In the genomic region with DNA sequence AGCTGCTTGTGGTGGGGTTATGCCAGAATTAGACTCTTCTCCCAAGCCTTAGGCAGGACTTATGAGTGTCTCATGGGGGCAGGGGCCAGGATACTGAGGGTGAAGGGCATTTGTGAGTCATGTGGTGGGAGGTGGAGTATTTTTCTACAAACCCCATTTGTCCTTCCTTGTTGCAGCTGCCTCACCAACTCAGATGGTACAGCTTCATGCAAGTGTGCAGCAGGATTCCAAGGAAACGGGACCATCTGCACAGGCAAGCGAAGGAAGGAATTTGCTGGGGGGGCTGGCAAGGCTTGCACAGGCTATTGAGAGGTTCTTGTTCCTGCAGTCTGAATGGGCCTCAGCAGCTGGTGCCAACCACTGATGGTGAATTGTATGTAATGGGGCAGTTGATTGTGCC, we compare ENCODE assay signal across 33 cellular contexts.
"Had no signal": no experiment of that assay in that cellular context is flagged by ENCODE, and none has a peak within 500 bp of the region (broad histone marks: within the 10 kb centered on the region; RNA-seq: fewer than 3 reads in every experiment).

No MANE protein-coding gene starts in this region.

- H3K9me3 Mint-ChIP-seq: activated T-helper 2 cell treated with anti-CD3 and anti-CD28 coated beads, Interferon-gamma antibody, Interleukin-2, Interleukin-4, amounts not matched to agents 10 μg/mL and 5 μg/mL and 100 μg/mL, durations not matched to agents 14 hours and 24 hours and 36 hours; stimulated activated naive B cell treated with anti-CD40 and anti-IgM and Interleukin-4, amounts not matched to agents 10 μg/mL and 1 μg/mL and 100 μg/mL, for 72 hours; T-helper 2 cell treated with Interferon-gamma antibody and Interleukin-4, amounts not matched to agents 5 μg/mL and 100 μg/mL, for 36 hours had no signal

- H3K36me3 Mint-ChIP-seq: activated CD8-positive, alpha-beta memory T cell treated with anti-CD3 and anti-CD28 coated beads, Interleukin-2, amount 10 ng/mL, durations not matched to agents 7 days and 5 days; activated naive CD8-positive, alpha-beta T cell; stimulated activated naive B cell treated with anti-CD40 and anti-IgM and Interleukin-4, amounts not matched to agents 10 μg/mL and 1 μg/mL and 100 μg/mL, for 72 hours had no signal

- H3K4me3 ChIP-seq: body of pancreas, cardiac muscle cell, colonic mucosa, ovary, right lobe of liver, suprapubic skin, tibial artery, upper lobe of right lung had no signal

- H3K4me1 ChIP-seq: body of pancreas, colonic mucosa, right lobe of liver, suprapubic skin, tibial artery, upper lobe of right lung had no signal

- H3K36me3 ChIP-seq: cardiac muscle cell, colonic mucosa, neutrophil, ovary, right lobe of liver, suprapubic skin, tibial artery, upper lobe of right lung had no signal

- H3K27ac Mint-ChIP-seq: activated CD4-positive, alpha-beta T cell treated with anti-CD3 and anti-CD28 coated beads for 36 hours; activated CD8-positive, alpha-beta memory T cell treated with anti-CD3 and anti-CD28 coated beads, Interleukin-2, amount 10 ng/mL, durations not matched to agents 7 days and 5 days; activated CD8-positive, alpha-beta T cell treated with anti-CD3 and anti-CD28 coated beads, Interleukin-2, amount 10 ng/mL, durations not matched to agents 7 days and 5 days; activated naive CD8-positive, alpha-beta T cell; activated T-helper 2 cell treated with anti-CD3 and anti-CD28 coated beads, Interferon-gamma antibody, Interleukin-2, Interleukin-4, amounts not matched to agents 10 μg/mL and 5 μg/mL and 100 μg/mL, durations not matched to agents 14 hours and 24 hours and 36 hours; nephron progenitor cell; progenitor cell of endocrine pancreas; stimulated activated naive B cell treated with anti-CD40 and anti-IgM and Interleukin-4, amounts not matched to agents 10 μg/mL and 1 μg/mL and 100 μg/mL, for 72 hours; T-helper 2 cell treated with Interferon-gamma antibody and Interleukin-4, amounts not matched to agents 5 μg/mL and 100 μg/mL, for 36 hours had no signal

- H3K4me1 Mint-ChIP-seq: activated CD4-positive, alpha-beta T cell treated with anti-CD3 and anti-CD28 coated beads for 36 hours; activated CD8-positive, alpha-beta memory T cell treated with anti-CD3 and anti-CD28 coated beads, Interleukin-2, amount 10 ng/mL, durations not matched to agents 7 days and 5 days; stimulated activated naive B cell treated with anti-CD40 and anti-IgM and Interleukin-4, amounts not matched to agents 10 μg/mL and 1 μg/mL and 100 μg/mL, for 72 hours had no signal

- H3K27me3 ChIP-seq: body of pancreas, colonic mucosa, ovary, right lobe of liver, suprapubic skin, tibial artery, upper lobe of right lung had no signal

- H3K4me3 Mint-ChIP-seq: activated CD4-positive, alpha-beta T cell treated with anti-CD3 and anti-CD28 coated beads for 36 hours; activated CD8-positive, alpha-beta memory T cell treated with anti-CD3 and anti-CD28 coated beads, Interleukin-2, amount 10 ng/mL, durations not matched to agents 7 days and 5 days; activated CD8-positive, alpha-beta T cell treated with anti-CD3 and anti-CD28 coated beads, Interleukin-2, amount 10 ng/mL, durations not matched to agents 7 days and 5 days; activated naive CD8-positive, alpha-beta T cell; nephron progenitor cell; stimulated activated naive B cell treated with anti-CD40 and anti-IgM and Interleukin-4, amounts not matched to agents 10 μg/mL and 1 μg/mL and 100 μg/mL, for 72 hours; T-helper 2 cell treated with Interferon-gamma antibody and Interleukin-4, amounts not matched to agents 5 μg/mL and 100 μg/mL, for 36 hours had no signal

- H3K9me3 ChIP-seq: body of pancreas, colonic mucosa, neutrophil, ovary, right lobe of liver, suprapubic skin, tibial artery, upper lobe of right lung had no signal

- H3K27ac ChIP-seq: body of pancreas, cardiac muscle cell, colonic mucosa, epithelial cell of prostate, neutrophil, ovary, right lobe of liver, suprapubic skin, tibial artery, upper lobe of right lung had no signal

- DNase-seq: activated CD4-positive, alpha-beta T cell treated with anti-CD3 and anti-CD28 coated beads for 36 hours; activated CD4-positive, CD25-positive, alpha-beta regulatory T cell; activated CD8-positive, alpha-beta memory T cell treated with anti-CD3 and anti-CD28 coated beads, Interleukin-2, amount 10 ng/mL, durations not matched to agents 7 days and 5 days; activated CD8-positive, alpha-beta T cell treated with anti-CD3 and anti-CD28 coated beads, Interleukin-2, amount 10 ng/mL, durations not matched to agents 7 days and 5 days; activated naive CD4-positive, alpha-beta T cell; activated T-cell treated with anti-CD3 and anti-CD28 coated beads, Interleukin-2, amount 50 U/mL, for 48 hours; body of pancreas; cerebellar nuclear complex; colonic mucosa; effector CD8-positive, alpha-beta T cell; glutamatergic neuron; left cardiac atrium; mammary epithelial cell; nephron progenitor cell; ovary; right lobe of liver; small intestine; stimulated activated CD4-positive, alpha-beta T cell treated with anti-CD3 and anti-CD28 coated beads, Interleukin-2, amount 100 ng/mL, for 24 hours; stimulated activated naive B cell treated with anti-CD40 and anti-IgM and Interleukin-4, amounts not matched to agents 10 μg/mL and 1 μg/mL and 100 μg/mL, for 72 hours; T-helper 1 cell; tibial artery; upper lobe of right lung had no signal

- ATAC-seq: activated CD4-positive, alpha-beta T cell treated with anti-CD3 and anti-CD28 coated beads for 36 hours; activated CD8-positive, alpha-beta memory T cell treated with anti-CD3 and anti-CD28 coated beads, Interleukin-2, amount 10 ng/mL, durations not matched to agents 7 days and 5 days; activated CD8-positive, alpha-beta T cell treated with anti-CD3 and anti-CD28 coated beads, Interleukin-2, amount 10 ng/mL, durations not matched to agents 7 days and 5 days; body of pancreas; left cardiac atrium; right lobe of liver; stimulated activated naive B cell treated with anti-CD40 and anti-IgM and Interleukin-4, amounts not matched to agents 10 μg/mL and 1 μg/mL and 100 μg/mL, for 72 hours; upper lobe of right lung had no signal

- FAIRE-seq: endometrium, frontal cortex, keratinocyte, small intestine had no signal
